ENCODE assay signal across 17 cellular contexts in genomic region chr9:2785060-2785459, GRCh38. TPM values are rescaled to one million over a fixed set of nuclear protein-coding genes. Genes with fewer than 3 reads are reported as not detected.
DNase-seq lines count a peak whose midpoint lies in the region; ATAC-seq and TF ChIP-seq lines count a peak whose summit lies in the region.
"Had no signal": no experiment of that assay in that cellular context is flagged by ENCODE, and none has a peak within 500 bp of the region (broad histone marks: within the 10 kb centered on the region; RNA-seq: fewer than 3 reads in every experiment).

No MANE protein-coding gene starts in this region.

- DNase-seq in cardiac muscle cell (ENCODE audit: low read depth in 1 of 2, low spot score in 1 of 2) (peak in 1 of 2 donors; percentile 38), right atrium auricular region (ENCODE audit: low spot score) (no peak), fibroblast of peridontal ligament (ENCODE audit: extremely low read depth) (peak; percentile 10), mesothelial cell of epicardium (ENCODE audit: low spot score in 2 of 2, unreplicated experiment in 2 of 2) (no peak), smooth muscle cell (lab: John Stamatoyannopoulos, UW; ENCODE audit: unreplicated experiment) (no peak), suprapubic skin (ENCODE audit: low spot score in 2 of 2) (no peak), right lobe of liver (no peak)
- DNase-seq: AML-193; Caco-2; CD8-positive, alpha-beta memory T cell; DND-41; GDM1; HCEC 1CT; HFFc6 had no signal

- no peaks in the 10 kb centered on the region for H3K36me3 ChIP-seq in cardiac muscle cell
- peaks cover 2% of the 10 kb centered on the region for H3K36me3 ChIP-seq in right atrium auricular region
- no peaks in the 10 kb centered on the region for H3K36me3 ChIP-seq in smooth muscle cell (ENCODE audit: low read depth)
- peaks cover 24% of the 10 kb centered on the region for H3K36me3 ChIP-seq in suprapubic skin
- peaks cover 0 to 4% (median 3%) of the 10 kb centered on the region in 4 donors for H3K36me3 ChIP-seq in right lobe of liver

- TF ChIP-seq CTCF in cardiac muscle cell (IDR thresholded peaks at IDR 0.05; ENCODE audit: low read depth, low read length) (no peak), right atrium auricular region (IDR thresholded peaks at IDR 0.05) (no peak), mesothelial cell of epicardium (IDR thresholded peaks at IDR 0.05; ENCODE audit: unreplicated experiment) (no peak), smooth muscle cell (IDR thresholded peaks at IDR 0.05; ENCODE audit: borderline replicate concordance, insufficient read depth, poor library complexity, severe bottlenecking) (no peak), suprapubic skin (IDR thresholded peaks at IDR 0.05) (no peak), right lobe of liver (IDR thresholded peaks at IDR 0.05) (no peak)

- peaks cover 12% of the 10 kb centered on the region for H3K4me1 Mint-ChIP-seq in mesothelial cell of epicardium

- H3K4me3 ChIP-seq in cardiac muscle cell (no peak overlapping the region), right atrium auricular region (no peak overlapping the region), smooth muscle cell (no peak overlapping the region), suprapubic skin (no peak overlapping the region), right lobe of liver (no peak overlapping the region)
- H3K4me3 ChIP-seq: BLaER1 had no signal

- H3K27me3 Mint-ChIP-seq in mesothelial cell of epicardium (ENCODE audit: low read depth): no peaks in the 10 kb centered on the region
- H3K27me3 Mint-ChIP-seq: CD8-positive, alpha-beta memory T cell had no signal

- H3K27ac ChIP-seq in cardiac muscle cell (peak overlapping the region; percentile 84), right atrium auricular region (no peak overlapping the region), smooth muscle cell (ENCODE audit: low read depth) (no peak overlapping the region), suprapubic skin (no peak overlapping the region), right lobe of liver (no peak overlapping the region)
- H3K27ac ChIP-seq: 22Rv1, BLaER1 had no signal

- H3F3A ChIP-seq in smooth muscle cell (ENCODE audit: low read depth): no peaks in the 10 kb centered on the region

- WGBS in smooth muscle cell (ENCODE audit: low lambda C conversion rate): 41% methylated on average over 3 of the region's 3 CpGs
- WGBS in suprapubic skin: 95% methylated on average over 3 of the region's 3 CpGs
- WGBS in right lobe of liver (ENCODE audit: insufficient coverage, low coverage, low lambda C conversion rate, missing lambda C conversion rate): 96% methylated on average over 3 of the region's 3 CpGs

- H4K20me1 ChIP-seq in smooth muscle cell (ENCODE audit: low read depth): no peaks in the 10 kb centered on the region
- H4K20me1 ChIP-seq: BLaER1 had no signal

- H3K4me3 Mint-ChIP-seq in mesothelial cell of epicardium: no peak overlapping the region
- H3K4me3 Mint-ChIP-seq: CD8-positive, alpha-beta memory T cell; HFFc6 had no signal

- TF ChIP-seq EP300 in suprapubic skin (IDR thresholded peaks at IDR 0.05): no peak

- H3K27me3 ChIP-seq in cardiac muscle cell (no peaks in the 10 kb centered on the region), right atrium auricular region (no peaks in the 10 kb centered on the region), smooth muscle cell (ENCODE audit: low read depth) (no peaks in the 10 kb centered on the region), suprapubic skin (no peaks in the 10 kb centered on the region), right lobe of liver (no peaks in the 10 kb centered on the region)
- H3K27me3 ChIP-seq: BLaER1 had no signal

- ATAC-seq in HG03196 (IDR thresholded peaks at IDR 0.05; ENCODE audit: unreplicated experiment): no peak
- no peak for ATAC-seq in right lobe of liver

- H3K9me3 ChIP-seq in cardiac muscle cell (ENCODE audit: low read depth) (no peaks in the 10 kb centered on the region), right atrium auricular region (no peaks in the 10 kb centered on the region), smooth muscle cell (replicated peaks; ENCODE audit: low read depth) (no peaks in the 10 kb centered on the region), suprapubic skin (no peaks in the 10 kb centered on the region), right lobe of liver (no peaks in the 10 kb centered on the region)
- H3K9me3 ChIP-seq: Caco-2 had no signal

- TF ChIP-seq POLR2A in suprapubic skin (IDR thresholded peaks at IDR 0.05) (no peak), right lobe of liver (IDR thresholded peaks at IDR 0.05) (no peak)

- no peaks in the 10 kb centered on the region for H3K79me2 ChIP-seq in smooth muscle cell (ENCODE audit: low read depth)

- H2AFZ ChIP-seq in smooth muscle cell (ENCODE audit: low read depth): no peak overlapping the region

- intact Hi-C loops in right lobe of liver (cut with DNase I): no loop called here

- H3K4me1 ChIP-seq in cardiac muscle cell (ENCODE audit: low read depth) (peaks cover 23% of the 10 kb centered on the region), right atrium auricular region (no peaks in the 10 kb centered on the region), smooth muscle cell (ENCODE audit: low read depth) (peaks cover 3% of the 10 kb centered on the region), suprapubic skin (no peaks in the 10 kb centered on the region), right lobe of liver (no peaks in the 10 kb centered on the region)
- H3K4me1 ChIP-seq: BLaER1, Caco-2 had no signal

- H3K9ac ChIP-seq in smooth muscle cell (ENCODE audit: low read depth): no peak overlapping the region
- H3K9ac ChIP-seq: BLaER1 had no signal

- peaks cover 55% of the 10 kb centered on the region for H3K36me3 Mint-ChIP-seq in mesothelial cell of epicardium

- H3K9me3 Mint-ChIP-seq in mesothelial cell of epicardium: peaks cover 10% of the 10 kb centered on the region
- H3K9me3 Mint-ChIP-seq: HFFc6 had no signal

- peak overlapping the region; percentile 25 for H3K4me2 ChIP-seq in smooth muscle cell
- H3K4me2 ChIP-seq: BLaER1 had no signal

- peak overlapping the region; percentile 15 for H3K27ac Mint-ChIP-seq in mesothelial cell of epicardium
- H3K27ac Mint-ChIP-seq: CD8-positive, alpha-beta memory T cell; HFFc6 had no signal

RNA-seq across cellular contexts. Expression of gene PUM3, which starts 58.8 kb away (rescaled TPM):
- total RNA-seq in cardiac muscle cell (12.5 and 32.5 TPM in 2 replicates), right atrium auricular region (10 to 100 TPM; 13.5 to 14.3 TPM), mesothelial cell of epicardium (49.5 to 58.6 TPM (median 53.0 TPM) in 3 replicates), smooth muscle cell (32.1 and 40.3 TPM in 2 replicates), suprapubic skin (10 to 100 TPM; 23.2 to 43.8 (median 34.8) TPM), right lobe of liver (10 to 100 TPM in 5 of 6 experiments, 1 to 10 TPM in 1; 6.8 to 20.5 (median 16.9) TPM)
- polyA plus RNA-seq in cardiac muscle cell (27.5 and 40.2 TPM in 2 replicates), smooth muscle cell (32.3 and 38.8 TPM in 2 replicates)
